ENCODE assay signal across 31 cellular contexts in genomic region chr15:78234515-78235040, GRCh38. TPM values are rescaled to one million over a fixed set of nuclear protein-coding genes. Genes with fewer than 3 reads are reported as not detected.
A peak's percentile ranks its signal among the peaks of the same experiment; 100 is the strongest.
DNase-seq lines count a peak whose midpoint lies in the region; ATAC-seq lines count a peak whose summit lies in the region.
"Had no signal": no experiment of that assay in that cellular context is flagged by ENCODE, and none has a peak within 500 bp of the region (broad histone marks: within the 10 kb centered on the region; RNA-seq: fewer than 3 reads in every experiment).

Gene ACSBG1 (minus strand): TSS chr15:78234565. CDS start chr15:78234501, 64 bp downstream.

- POLR2A ChIA-PET in activated CD4-positive, alpha-beta T cell treated with anti-CD3 and anti-CD28 coated beads, Interleukin-2, amount 10 ng/mL, durations not matched to agents 7 days and 5 days (lab: Charles Lee): interaction anchor here (0.6 kb wide), 1 partner anchor 96 kb away, joined by 3 read pairs; no protein-coding TSS in a partner anchor
- POLR2A ChIA-PET in activated CD4-positive, alpha-beta T cell treated with anti-CD3 and anti-CD28 coated beads for 36 hours (lab: Charles Lee): no interaction called here

- H3K27ac ChIP-seq in caudate nucleus (ENCODE audit: low read depth, low read length) (peak within 1 kb of the TSS; percentile 85), layer of hippocampus (ENCODE audit: low read depth, low read length) (peak within 1 kb of the TSS; percentile 14)
- H3K27ac ChIP-seq: body of pancreas, epithelial cell of prostate, foreskin keratinocyte, GM23248, parathyroid adenoma, uterus, VCaP had no signal

- H3K27ac Mint-ChIP-seq in activated CD4-positive, alpha-beta T cell treated with anti-CD3 and anti-CD28 coated beads, Interleukin-2, amount 10 ng/mL, durations not matched to agents 7 days and 5 days: peak within 1 kb of the TSS; percentile 9
- no peak within 1 kb of the TSS for H3K27ac Mint-ChIP-seq in activated CD4-positive, alpha-beta T cell treated with anti-CD3 and anti-CD28 coated beads for 36 hours
- H3K27ac Mint-ChIP-seq in stimulated activated naive CD8-positive, alpha-beta T cell treated with anti-CD3 and anti-CD28 coated beads, Interleukin-15, amount 100 ng/mL, for 72 hours: peak within 1 kb of the TSS; percentile 21 to 51
- H3K27ac Mint-ChIP-seq: activated CD4-positive, alpha-beta memory T cell treated with anti-CD3 and anti-CD28 coated beads for 36 hours; dendritic cell treated with granulocyte-macrophage colony-stimulating factor and Interleukin-4, amounts not matched to agents 40 ng/mL and 50 ng/mL, for 4 days; T-helper 1 cell treated with Interleukin-12 subunit alpha and Interleukin-12 subunit beta and Interleukin-4 antibody, amounts not matched to agents 30 μg/mL and 1 μg/mL, for 36 hours had no signal

- ATAC-seq in activated CD4-positive, alpha-beta T cell treated with anti-CD3 and anti-CD28 coated beads for 36 hours: no peak
- ATAC-seq in stimulated activated naive CD8-positive, alpha-beta T cell treated with anti-CD3 and anti-CD28 coated beads, Interleukin-15, amount 100 ng/mL, for 72 hours: no peak
- ATAC-seq: activated naive CD4-positive, alpha-beta T cell treated with anti-CD3 and anti-CD28 coated beads, Interleukin-2, amount 50 U/mL, for 72 hours; activated T-cell treated with anti-CD3 and anti-CD28 coated beads, Interleukin-2, amount 50 U/mL, for 4 hours; body of pancreas; foreskin keratinocyte; left ventricle myocardium superior; PC-3 had no signal

- H3K27me3 Mint-ChIP-seq in activated CD4-positive, alpha-beta T cell treated with anti-CD3 and anti-CD28 coated beads, Interleukin-2, amount 10 ng/mL, durations not matched to agents 7 days and 5 days: peaks cover 10% of the 10 kb centered on the region
- peaks cover 9% of the 10 kb centered on the region for H3K27me3 Mint-ChIP-seq in activated CD4-positive, alpha-beta T cell treated with anti-CD3 and anti-CD28 coated beads for 36 hours
- H3K27me3 Mint-ChIP-seq in stimulated activated naive CD8-positive, alpha-beta T cell treated with anti-CD3 and anti-CD28 coated beads, Interleukin-15, amount 100 ng/mL, for 72 hours: peaks cover 8% of the 10 kb centered on the region
- H3K27me3 Mint-ChIP-seq: dendritic cell treated with granulocyte-macrophage colony-stimulating factor and Interleukin-4, amounts not matched to agents 40 ng/mL and 50 ng/mL, for 4 days had no signal

- CTCF ChIA-PET in activated CD4-positive, alpha-beta T cell treated with anti-CD3 and anti-CD28 coated beads, Interleukin-2, amount 10 ng/mL, durations not matched to agents 7 days and 5 days (lab: Charles Lee): interaction anchor here (0.7 kb wide), 1 partner anchor 409 kb away, joined by 3 read pairs; no protein-coding TSS in a partner anchor
- CTCF ChIA-PET in activated CD4-positive, alpha-beta T cell treated with anti-CD3 and anti-CD28 coated beads for 36 hours (lab: Charles Lee): interaction anchor here (0.6 kb wide), 1 partner anchor 633 kb away, joined by 3 read pairs; no protein-coding TSS in a partner anchor

- H3K4me3 Mint-ChIP-seq in activated CD4-positive, alpha-beta T cell treated with anti-CD3 and anti-CD28 coated beads, Interleukin-2, amount 10 ng/mL, durations not matched to agents 7 days and 5 days: no peak within 1 kb of the TSS
- H3K4me3 Mint-ChIP-seq in activated CD4-positive, alpha-beta T cell treated with anti-CD3 and anti-CD28 coated beads for 36 hours: no peak within 1 kb of the TSS
- peak within 1 kb of the TSS; percentile 30 to 66 for H3K4me3 Mint-ChIP-seq in stimulated activated naive CD8-positive, alpha-beta T cell treated with anti-CD3 and anti-CD28 coated beads, Interleukin-15, amount 100 ng/mL, for 72 hours
- H3K4me3 Mint-ChIP-seq: activated CD4-positive, alpha-beta memory T cell treated with anti-CD3 and anti-CD28 coated beads for 36 hours; activated T-cell treated with anti-CD3 and anti-CD28 coated beads, Interleukin-2, amount 50 U/mL, for 4 hours; dendritic cell treated with granulocyte-macrophage colony-stimulating factor and Interleukin-4, amounts not matched to agents 40 ng/mL and 50 ng/mL, for 4 days; T-helper 1 cell treated with Interleukin-12 subunit alpha and Interleukin-12 subunit beta and Interleukin-4 antibody, amounts not matched to agents 30 μg/mL and 1 μg/mL, for 36 hours had no signal

- intact Hi-C loops in activated CD4-positive, alpha-beta T cell treated with anti-CD3 and anti-CD28 coated beads for 36 hours (cut with DNase I, micrococcal nuclease): no loop called here

- peaks cover 19% of the 10 kb centered on the region for H3K4me1 Mint-ChIP-seq in activated CD4-positive, alpha-beta T cell treated with anti-CD3 and anti-CD28 coated beads, Interleukin-2, amount 10 ng/mL, durations not matched to agents 7 days and 5 days
- H3K4me1 Mint-ChIP-seq in activated CD4-positive, alpha-beta T cell treated with anti-CD3 and anti-CD28 coated beads for 36 hours: no peaks in the 10 kb centered on the region
- peaks cover 18% of the 10 kb centered on the region for H3K4me1 Mint-ChIP-seq in stimulated activated naive CD8-positive, alpha-beta T cell treated with anti-CD3 and anti-CD28 coated beads, Interleukin-15, amount 100 ng/mL, for 72 hours

- no peaks in the 10 kb centered on the region for H3K27me3 ChIP-seq in layer of hippocampus (ENCODE audit: control insufficient read depth, insufficient read depth, low read length)
- H3K27me3 ChIP-seq: BE2C, body of pancreas, uterus had no signal

- H3K36me3 Mint-ChIP-seq in activated CD4-positive, alpha-beta T cell treated with anti-CD3 and anti-CD28 coated beads, Interleukin-2, amount 10 ng/mL, durations not matched to agents 7 days and 5 days (ENCODE audit: low read depth): no peaks in the 10 kb centered on the region
- H3K36me3 Mint-ChIP-seq in activated CD4-positive, alpha-beta T cell treated with anti-CD3 and anti-CD28 coated beads for 36 hours (ENCODE audit: low read depth): no peaks in the 10 kb centered on the region
- H3K36me3 Mint-ChIP-seq: activated CD4-positive, alpha-beta memory T cell treated with anti-CD3 and anti-CD28 coated beads for 36 hours; activated naive CD4-positive, alpha-beta T cell treated with anti-CD3 and anti-CD28 coated beads, Interleukin-2, amount 50 U/mL, for 72 hours had no signal

- DNase-seq in activated CD4-positive, alpha-beta T cell treated with anti-CD3 and anti-CD28 coated beads, Interleukin-2, amount 10 ng/mL, durations not matched to agents 7 days and 5 days: no peak
- DNase-seq in activated CD4-positive, alpha-beta T cell treated with anti-CD3 and anti-CD28 coated beads for 36 hours: no peak
- DNase-seq in caudate nucleus (lab: John Stamatoyannopoulos, UW) (peak in 12 of 61 donors; percentile 17 to 72 (median 38)), NCI-H2081 (lab: John Stamatoyannopoulos, UW) (no peak), glomerular visceral epithelial cell (ENCODE audit: extremely low spot score) (no peak), NCI-H1694 treated with DMSO at 0.1 percent for 48 hours (lab: John Stamatoyannopoulos, UW) (no peak)
- DNase-seq in stimulated activated naive CD8-positive, alpha-beta T cell treated with anti-CD3 and anti-CD28 coated beads, Interleukin-15, amount 100 ng/mL, for 72 hours: no peak
- DNase-seq: 8988T; activated CD4-positive, alpha-beta memory T cell treated with anti-CD3 and anti-CD28 coated beads for 36 hours; activated T-cell treated with anti-CD3 and anti-CD28 coated beads, Interleukin-2, amount 50 U/mL, for 4 hours; BE2C; body of pancreas; Calu3; EL; foreskin keratinocyte; GM23248; Kasumi-1; left ventricle myocardium superior; NCI-H1417 treated with DMSO at 0.1 percent for 48 hours; NCI-H2171 treated with DMSO at 0.1 percent for 48 hours; PC-3; SIG-M5; stimulated activated CD4-positive, alpha-beta T cell treated with anti-CD3 and anti-CD28 coated beads, Interleukin-2, amount 100 ng/mL, for 48 hours; uterus had no signal

- no peaks in the 10 kb centered on the region for H3K9me3 Mint-ChIP-seq in activated CD4-positive, alpha-beta T cell treated with anti-CD3 and anti-CD28 coated beads, Interleukin-2, amount 10 ng/mL, durations not matched to agents 7 days and 5 days
- no peaks in the 10 kb centered on the region for H3K9me3 Mint-ChIP-seq in activated CD4-positive, alpha-beta T cell treated with anti-CD3 and anti-CD28 coated beads for 36 hours (ENCODE audit: low read depth)
- no peaks in the 10 kb centered on the region for H3K9me3 Mint-ChIP-seq in stimulated activated naive CD8-positive, alpha-beta T cell treated with anti-CD3 and anti-CD28 coated beads, Interleukin-15, amount 100 ng/mL, for 72 hours
- H3K9me3 Mint-ChIP-seq: activated CD4-positive, alpha-beta memory T cell treated with anti-CD3 and anti-CD28 coated beads for 36 hours; activated naive CD4-positive, alpha-beta T cell treated with anti-CD3 and anti-CD28 coated beads, Interleukin-2, amount 50 U/mL, for 72 hours; activated T-cell treated with anti-CD3 and anti-CD28 coated beads, Interleukin-2, amount 50 U/mL, for 4 hours; dendritic cell treated with granulocyte-macrophage colony-stimulating factor and Interleukin-4, amounts not matched to agents 40 ng/mL and 50 ng/mL, for 4 days; T-helper 1 cell treated with Interleukin-12 subunit alpha and Interleukin-12 subunit beta and Interleukin-4 antibody, amounts not matched to agents 30 μg/mL and 1 μg/mL, for 36 hours had no signal

RNA-seq across cellular contexts. Expression of gene ACSBG1, which starts in this region (rescaled TPM):
- total RNA-seq in activated CD4-positive, alpha-beta T cell treated with anti-CD3 and anti-CD28 coated beads, Interleukin-2, amount 10 ng/mL, durations not matched to agents 7 days and 5 days: not detected
- under 1 TPM in 1 of 2 experiments, not detected in 1; 0.02 TPM for total RNA-seq in activated CD4-positive, alpha-beta T cell treated with anti-CD3 and anti-CD28 coated beads for 36 hours
- total RNA-seq: activated naive CD4-positive, alpha-beta T cell treated with anti-CD3 and anti-CD28 coated beads, Interleukin-2, amount 50 U/mL, for 72 hours; activated T-cell treated with anti-CD3 and anti-CD28 coated beads, Interleukin-2, amount 50 U/mL, for 4 hours; body of pancreas; foreskin keratinocyte; GM23248 had no signal

Comparison
In these comparisons a context has a peak if more than half of its experiments do, and no peak if none do; other contexts are left out.
1. H3K4me3 Mint-ChIP-seq: peak in stimulated activated naive CD8-positive, alpha-beta T cell treated with anti-CD3 and anti-CD28 coated beads, Interleukin-15, amount 100 ng/mL, for 72 hours (2 of 2); none in activated CD4-positive, alpha-beta T cell treated with anti-CD3 and anti-CD28 coated beads, Interleukin-2, amount 10 ng/mL, durations not matched to agents 7 days and 5 days (single experiment) and activated CD4-positive, alpha-beta T cell treated with anti-CD3 and anti-CD28 coated beads for 36 hours (single experiment).